Comparison of ENCODE assay signal across 8 cellular contexts in the genomic region with DNA sequence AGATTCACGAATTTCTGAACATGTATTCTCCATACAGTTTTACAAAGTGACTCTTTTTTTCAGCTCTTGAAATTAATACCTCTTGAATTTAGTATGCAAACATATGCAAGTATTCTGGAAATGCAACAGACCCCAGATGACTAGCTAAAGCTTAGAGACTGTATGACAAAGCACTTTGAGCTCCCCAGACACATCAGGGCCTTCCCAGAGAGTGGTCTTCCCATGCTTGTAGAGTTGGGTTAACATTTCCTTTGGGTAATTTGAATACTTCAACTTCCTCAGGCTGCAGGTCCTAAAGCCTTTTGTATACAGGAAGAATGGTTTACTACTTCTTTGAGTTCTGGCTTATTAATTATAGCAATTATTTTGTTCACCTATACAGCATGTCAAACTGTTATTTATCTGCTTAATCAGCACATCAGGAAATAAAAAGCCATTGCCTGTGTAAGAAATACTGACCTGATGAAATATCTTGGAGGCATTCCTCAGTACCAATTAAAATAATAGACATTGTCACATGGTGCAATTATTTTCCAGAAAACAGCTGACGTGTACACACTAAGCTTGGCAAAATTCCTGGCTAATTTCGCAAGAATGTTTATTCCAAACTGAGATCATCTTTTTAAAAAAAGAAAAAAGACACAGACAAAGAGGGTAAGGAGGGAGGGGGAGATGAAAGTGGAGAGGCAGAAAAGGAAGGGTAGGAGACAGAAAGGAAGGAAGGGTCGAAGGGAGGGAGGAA.
A peak's percentile ranks its signal among the peaks of the same experiment; 100 is the strongest.
DNase-seq lines count a peak whose midpoint lies in the region; ATAC-seq and TF ChIP-seq lines count a peak whose summit lies in the region.

No MANE protein-coding gene starts in this region.

- H3K36me3 ChIP-seq in adrenal gland (replicated peaks in 1 of 2) = no peaks in the 10 kb centered on the region

- peak; percentile 85 for DNase-seq in HFF-Myc (ENCODE audit: extremely low read depth, low read depth)
- peak in 6 of 7 donors; percentile 56 to 65 (median 58) for DNase-seq in adrenal gland
- no peak for DNase-seq in right cardiac atrium
- no peak for DNase-seq in activated effector memory CD4-positive, alpha-beta T cell treated with anti-CD3 and anti-CD28 coated beads, Interleukin-2, amount 50 U/mL, for 16 hours
- DNase-seq in SHP77 treated with DMSO at 0.1 percent for 48 hours (lab: John Stamatoyannopoulos, UW) = no peak
- DNase-seq in NCI-H345 (lab: John Stamatoyannopoulos, UW) = no peak

- H3K27ac ChIP-seq in adrenal gland (peak overlapping the region in 3 of 5 donors; percentile 33 to 69 (median 41)), right cardiac atrium (ENCODE audit: low read length) (peak overlapping the region; percentile 13), skin epidermis (peak overlapping the region in 19 of 21 experiments; percentile 13 to 70 (median 48))

- 21 to 25% (median 24%) methylated on average over 4 of the region's 4 CpGs for WGBS in adrenal gland, 4 donors
- WGBS in right cardiac atrium = 28% methylated on average over 4 of the region's 4 CpGs

- intact Hi-C loops in adrenal gland (cut with DNase I) = no loop called here
- intact Hi-C loops in right cardiac atrium (cut with DNase I) = no loop called here

- peaks cover 0 to 18% of the 10 kb centered on the region in 2 donors for H3K4me1 ChIP-seq in adrenal gland (replicated peaks in 1 of 2)
- no peaks in the 10 kb centered on the region for H3K4me1 ChIP-seq in right cardiac atrium (ENCODE audit: control insufficient read depth, insufficient read depth, low read length)

- TF ChIP-seq POLR2A in adrenal gland (IDR thresholded peaks at IDR 0.05) = no peak

- no peaks in the 10 kb centered on the region for H3K27me3 ChIP-seq in adrenal gland
- no peaks in the 10 kb centered on the region for H3K27me3 ChIP-seq in right cardiac atrium (ENCODE audit: control insufficient read depth, insufficient read depth)

- no peak overlapping the region for H3K4me3 ChIP-seq in HFF-Myc (replicated peaks; ENCODE audit: low read depth, low read length)
- H3K4me3 ChIP-seq in adrenal gland = peak overlapping the region in 1 of 4 donors; percentile 25
- H3K4me3 ChIP-seq in right cardiac atrium (ENCODE audit: low read length) = no peak overlapping the region
- H3K4me3 ChIP-seq in skin epidermis = no peak overlapping the region

- H3K9me3 ChIP-seq in adrenal gland (replicated peaks in 1 of 3) (no peaks in the 10 kb centered on the region), right cardiac atrium (ENCODE audit: control insufficient read depth, low read length) (no peaks in the 10 kb centered on the region)

- TF ChIP-seq CTCF in HFF-Myc (IDR thresholded peaks at IDR 0.05; ENCODE audit: low read depth, low read length, missing control alignments) = no peak
- TF ChIP-seq CTCF in adrenal gland (IDR thresholded peaks at IDR 0.05) = no peak

- peak; percentile 78 to 82 for ATAC-seq in right cardiac atrium
- ATAC-seq in HG02642 (IDR thresholded peaks at IDR 0.05; ENCODE audit: poor library complexity, unreplicated experiment) = no peak

Comparison
In these comparisons a context has a peak if more than half of its experiments do, and no peak if none do; other contexts are left out.
1. DNase-seq: peak in HFF-Myc (single experiment) and adrenal gland (6 of 7); none in right cardiac atrium (0 of 3), activated effector memory CD4-positive, alpha-beta T cell treated with anti-CD3 and anti-CD28 coated beads, Interleukin-2, amount 50 U/mL, for 16 hours (single experiment), SHP77 treated with DMSO at 0.1 percent for 48 hours (single experiment) and NCI-H345 (single experiment).
2. Peak in every context shown above with its lines, with median percentiles within 50 percentile points of each other: H3K27ac ChIP-seq.